8 cellular contexts compared by ENCODE assay signal in the genomic region with DNA sequence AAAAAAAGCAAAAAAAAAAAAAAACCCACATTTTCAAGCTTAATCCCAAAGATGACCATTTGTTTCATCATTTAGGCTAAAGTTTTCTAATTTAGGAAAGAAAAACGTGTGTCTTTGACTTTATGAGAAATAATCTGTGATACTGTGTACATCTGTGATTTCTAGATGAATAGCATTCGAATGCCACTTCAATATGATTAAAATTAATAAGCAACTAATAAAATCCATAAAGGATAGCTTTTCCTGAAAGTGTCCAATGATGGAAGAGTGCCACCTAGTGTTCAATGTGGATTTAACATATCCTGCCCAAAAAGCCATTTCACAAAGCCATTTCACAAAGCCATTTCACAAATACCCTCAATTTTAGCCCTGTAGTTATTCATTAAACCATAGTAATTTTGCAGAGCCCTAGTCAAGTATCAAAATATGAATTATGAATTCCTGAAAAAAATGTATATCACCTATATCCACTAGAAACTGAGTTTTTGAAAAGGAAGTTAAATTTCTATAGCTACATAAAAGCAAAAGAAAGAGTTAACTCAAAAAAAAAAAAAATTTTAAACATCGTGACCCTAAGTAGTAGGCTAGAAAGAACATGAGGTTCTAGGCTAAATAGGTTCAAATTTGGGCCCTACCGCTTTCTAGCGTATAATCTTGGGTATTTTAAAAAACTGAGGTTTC. TPM values are rescaled to one million over a fixed set of nuclear protein-coding genes. Genes with fewer than 3 reads are reported as not detected.
A peak's percentile ranks its signal among the peaks of the same experiment; 100 is the strongest.
DNase-seq lines count a peak whose midpoint lies in the region; ATAC-seq and TF ChIP-seq lines count a peak whose summit lies in the region.

No MANE protein-coding gene starts in this region.

- ATAC-seq in naive B cell (ENCODE audit: low read depth in 2 of 2), result peak in 1 of 2 donors; percentile 39
- no peak for ATAC-seq in GM21360 (IDR thresholded peaks at IDR 0.05; ENCODE audit: unreplicated experiment)
- ATAC-seq in HG03439 (IDR thresholded peaks at IDR 0.05; ENCODE audit: unreplicated experiment), result no peak
- no peak for ATAC-seq in HG02610 (IDR thresholded peaks at IDR 0.05; ENCODE audit: unreplicated experiment)

- H3K9me3 Mint-ChIP-seq in HFFc6 (no peaks in the 10 kb centered on the region), naive B cell (peaks cover 0 to 3% (median 0%) of the 10 kb centered on the region in 7 donors)

- H3K27ac Mint-ChIP-seq in HFFc6 (no peak overlapping the region), naive B cell (no peak overlapping the region)

- no peak overlapping the region for H3K4me3 Mint-ChIP-seq in HFFc6
- H3K4me3 Mint-ChIP-seq in naive B cell, result no peak overlapping the region

- no peaks in the 10 kb centered on the region; the same call in 1 of the 2 replicates for H3K27me3 Mint-ChIP-seq in HFFc6 (ENCODE audit: insufficient read depth)
- no peaks in the 10 kb centered on the region for H3K27me3 Mint-ChIP-seq in naive B cell

- peaks cover 9% of the 10 kb centered on the region; the same call in 1 of the 2 replicates for H3K4me1 Mint-ChIP-seq in HFFc6 (ENCODE audit: low read depth)
- no peaks in the 10 kb centered on the region for H3K4me1 Mint-ChIP-seq in naive B cell

- peaks cover 4% of the 10 kb centered on the region; the same call in 1 of the 2 replicates for H3K36me3 Mint-ChIP-seq in HFFc6 (ENCODE audit: low read depth)
- peaks cover 0 to 4% of the 10 kb centered on the region in 2 donors for H3K36me3 Mint-ChIP-seq in naive B cell

- peak; percentile 96 for TF ChIP-seq CTCF in HFFc6 (IDR thresholded peaks at IDR 0.05)

- DNase-seq in DMS114 treated with DMSO at 0.1 percent for 48 hours (lab: John Stamatoyannopoulos, UW; ENCODE audit: unreplicated experiment) (peak; percentile 37), HFFc6 (peak; percentile 42), OCI-M1 (lab: John Stamatoyannopoulos, UW) (peak; percentile 88), dermis microvascular lymphatic vessel endothelial cell (ENCODE audit: low read depth in 2 of 2) (peak; percentile 62 to 66), naive B cell (peak; percentile 42)

RNA-seq across cellular contexts. Expression of gene NME7, which starts 19.1 kb away (rescaled TPM):
- 10 to 100 TPM; 16.0 to 22.2 (median 18.7) TPM for total RNA-seq in HFFc6 (2021; fragmentation: NEBNext Ultra II Directional; extraction: Animal tissue kit (Norgen Biotek cat#: 25700))
- total RNA-seq in dermis microvascular lymphatic vessel endothelial cell, result 11.5 and 15.0 TPM in 2 replicates
- 10 to 100 TPM in 4 of 6 donors, 1 to 10 TPM in 2; 2.6 to 19.2 (median 11.0) TPM for polyA plus RNA-seq in naive B cell (ENCODE audit: low read depth in 6 of 6)

RNA-seq across cellular contexts. Expression of gene BLZF1, which starts 19.5 kb away (rescaled TPM):
- 10 to 100 TPM; 33.2 to 37.3 (median 35.9) TPM for total RNA-seq in HFFc6 (2021; fragmentation: NEBNext Ultra II Directional; extraction: Animal tissue kit (Norgen Biotek cat#: 25700))
- total RNA-seq in dermis microvascular lymphatic vessel endothelial cell, result 11.5 and 12.2 TPM in 2 replicates
- 10 to 100 TPM; 10.3 to 12.6 (median 11.0) TPM for polyA plus RNA-seq in naive B cell (ENCODE audit: low read depth in 6 of 6)

Comparison
In these comparisons a context has a peak if more than half of its experiments do, and no peak if none do; other contexts are left out.
1. DNase-seq: peak in every context shown above with its lines; median percentile 88 in OCI-M1; 64 in dermis microvascular lymphatic vessel endothelial cell; 42 in HFFc6; 42 in naive B cell; 37 in DMS114 treated with DMSO at 0.1 percent for 48 hours.